2 cellular contexts compared by ENCODE assay signal in genomic region chr19:17118957-17119356, GRCh38.
TF ChIP-seq lines count a peak whose summit lies in the region.

No MANE protein-coding gene starts in this region.

TF ChIP-seq in HepG2, 621 proteins besides CTCF, POLR2A, EP300 and RAD21:
- TF ChIP-seq TBP (CRISPR knock-in tag; IDR thresholded peaks at IDR 0.05) (no peak), ARHGAP35 (CRISPR knock-in tag; IDR thresholded peaks at IDR 0.05; ENCODE audit: borderline replicate concordance) (no peak), ZMYM3 (CRISPR knock-in tag; IDR thresholded peaks at IDR 0.05) (peak; percentile 80; the same call in 1 of the 2 replicates), THAP7 (CRISPR knock-in tag; IDR thresholded peaks at IDR 0.05) (no peak), ZHX2 (IDR thresholded peaks at IDR 0.05; ENCODE audit: low read depth) (no peak), ZHX2 (CRISPR knock-in tag; IDR thresholded peaks at IDR 0.05; ENCODE audit: borderline replicate concordance) (no peak), FLYWCH1 (CRISPR knock-in tag; IDR thresholded peaks at IDR 0.05) (no peak), ZNF333 (CRISPR knock-in tag; IDR thresholded peaks at IDR 0.05; ENCODE audit: borderline replicate concordance) (no peak), ZBTB21 (CRISPR knock-in tag; IDR thresholded peaks at IDR 0.05) (no peak), FOXK2 (IDR thresholded peaks at IDR 0.05) (no peak), BHLHE40 (IDR thresholded peaks at IDR 0.05; ENCODE audit: low read length) (no peak), IRF2 (CRISPR knock-in tag; IDR thresholded peaks at IDR 0.05) (no peak), ZNF768 (CRISPR knock-in tag; IDR thresholded peaks at IDR 0.05) (peak; percentile 99), POLR2AphosphoS5 (IDR thresholded peaks at IDR 0.05; ENCODE audit: low read depth, low read length) (no peak), CBFB (CRISPR knock-in tag; IDR thresholded peaks at IDR 0.05) (no peak), ZNF530 (CRISPR knock-in tag; IDR thresholded peaks at IDR 0.05; ENCODE audit: low read depth) (no peak), ZKSCAN1 (IDR thresholded peaks at IDR 0.05; ENCODE audit: low read length) (no peak), ZFP36 (IDR thresholded peaks at IDR 0.05; ENCODE audit: borderline replicate concordance, low read depth, low read length, partially characterized antibody) (peak; percentile 34), ZNF343 (CRISPR knock-in tag; IDR thresholded peaks at IDR 0.05) (no peak), ZBTB1 (CRISPR knock-in tag; IDR thresholded peaks at IDR 0.05; ENCODE audit: borderline replicate concordance) (no peak), ZNF740 (CRISPR knock-in tag; IDR thresholded peaks at IDR 0.05) (no peak)

TF ChIP-seq in WTC11, 78 proteins besides CTCF, POLR2A, EP300 and RAD21:
- TF ChIP-seq ETV6 (CRISPR knock-in tag; IDR thresholded peaks at IDR 0.05) (no peak), ZNF121 (CRISPR knock-in tag; IDR thresholded peaks at IDR 0.05) (0 out of 2 replicates have a peak, but pooled peaks have one; percentile 5), GTF2I (CRISPR knock-in tag; conservative IDR thresholded peaks at IDR 0.05) (peak; percentile 95)
